8 cellular contexts compared by ENCODE assay signal in genomic region chr1:181607524-181607923, GRCh38.
"Had no signal": no experiment of that assay in that cellular context is flagged by ENCODE, and none has a peak within 500 bp of the region (broad histone marks: within the 10 kb centered on the region; RNA-seq: fewer than 3 reads in every experiment).

No MANE protein-coding gene starts in this region.

- H3K4me3 ChIP-seq: GM12878 had no signal

- ATAC-seq: GM12878 had no signal

- FAIRE-seq: G401.6, GM12878, GM12891, GM12892, GM18507, GM19239 had no signal

- DNase-seq: GDM1, GF-D8 had no signal
